In the genomic region with DNA sequence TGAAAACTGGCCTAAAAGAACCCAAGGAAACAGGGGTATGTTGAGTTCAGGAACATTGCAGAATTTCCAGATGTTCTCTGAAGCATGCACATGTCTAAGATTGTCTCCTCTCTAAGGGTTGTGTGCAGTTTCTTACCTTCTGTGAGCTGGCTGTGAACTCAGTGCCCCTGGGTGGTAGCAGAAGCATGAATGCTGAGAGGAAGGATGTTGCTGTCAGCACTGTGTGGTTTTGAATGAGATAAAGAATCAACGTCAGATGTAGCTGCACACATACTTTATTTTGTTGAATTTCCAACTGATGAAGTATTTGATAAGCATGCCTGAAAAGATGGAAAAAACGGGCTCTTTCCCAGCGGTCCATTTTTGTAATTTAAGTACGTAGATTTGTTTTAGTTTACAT, we compare ENCODE assay signal across 10 cellular contexts. TPM values are rescaled to one million over a fixed set of nuclear protein-coding genes. Genes with fewer than 3 reads are reported as not detected.
DNase-seq lines count a peak whose midpoint lies in the region; ATAC-seq and TF ChIP-seq lines count a peak whose summit lies in the region.
"Had no signal": no experiment of that assay in that cellular context is flagged by ENCODE, and none has a peak within 500 bp of the region (broad histone marks: within the 10 kb centered on the region; RNA-seq: fewer than 3 reads in every experiment).

No MANE protein-coding gene starts in this region.

- H3K4me3 ChIP-seq in right atrium auricular region: no peak overlapping the region
- no peak overlapping the region for H3K4me3 ChIP-seq in smooth muscle cell

- intact Hi-C loops in Right ventricle myocardium superior (cut with DNase I): no loop called here

- ATAC-seq in Right ventricle myocardium superior (ENCODE audit: poor library complexity): peak; percentile 41
- ATAC-seq in stimulated activated naive CD8-positive, alpha-beta T cell treated with anti-CD3 and anti-CD28 coated beads, Interleukin-15, Interleukin-2, amounts not matched to agents 100 U/mL and 50 U/mL, for 24 hours: peak; percentile 37
- no peak for ATAC-seq in HG03439 (IDR thresholded peaks at IDR 0.05; ENCODE audit: unreplicated experiment)

- TF ChIP-seq CTCF in right atrium auricular region (IDR thresholded peaks at IDR 0.05) (no peak), smooth muscle cell (IDR thresholded peaks at IDR 0.05; ENCODE audit: borderline replicate concordance, insufficient read depth, poor library complexity, severe bottlenecking) (no peak)

- H3K9me3 ChIP-seq in right atrium auricular region: no peaks in the 10 kb centered on the region
- H3K9me3 ChIP-seq in smooth muscle cell (replicated peaks; ENCODE audit: low read depth): no peaks in the 10 kb centered on the region

- no peaks in the 10 kb centered on the region for H3K27me3 ChIP-seq in right atrium auricular region
- H3K27me3 ChIP-seq in smooth muscle cell (ENCODE audit: low read depth): no peaks in the 10 kb centered on the region

- DNase-seq in Right ventricle myocardium superior (no peak), right atrium auricular region (ENCODE audit: low spot score) (no peak), dermis microvascular lymphatic vessel endothelial cell (ENCODE audit: low read depth in 2 of 2) (peak; percentile 92 to 94), smooth muscle cell (lab: John Stamatoyannopoulos, UW; ENCODE audit: unreplicated experiment) (no peak), AG08395 (ENCODE audit: low spot score) (no peak)
- peak; percentile 12 to 37 for DNase-seq in activated CD4-positive, alpha-beta T cell treated with anti-CD3 and anti-CD28 coated beads for 4 hours
- no peak for DNase-seq in stimulated activated naive CD8-positive, alpha-beta T cell treated with anti-CD3 and anti-CD28 coated beads, Interleukin-15, Interleukin-2, amounts not matched to agents 100 U/mL and 50 U/mL, for 24 hours
- DNase-seq: kidney glomerular epithelial cell had no signal

- H3K9ac ChIP-seq in smooth muscle cell (ENCODE audit: low read depth): no peak overlapping the region

- H3K4me1 ChIP-seq in right atrium auricular region (peaks cover 0 to 17% of the 10 kb centered on the region in 2 donors), smooth muscle cell (ENCODE audit: low read depth) (no peaks in the 10 kb centered on the region)

- 68% methylated on average over 4 of the region's 4 CpGs for WGBS in smooth muscle cell (ENCODE audit: low lambda C conversion rate)

- no peaks in the 10 kb centered on the region for H3K79me2 ChIP-seq in smooth muscle cell (ENCODE audit: low read depth)

- H3F3A ChIP-seq in smooth muscle cell (ENCODE audit: low read depth): no peaks in the 10 kb centered on the region

- H4K20me1 ChIP-seq in smooth muscle cell (ENCODE audit: low read depth): no peaks in the 10 kb centered on the region

- H3K36me3 ChIP-seq in right atrium auricular region (no peaks in the 10 kb centered on the region), smooth muscle cell (ENCODE audit: low read depth) (no peaks in the 10 kb centered on the region)

- H3K4me2 ChIP-seq in smooth muscle cell: no peak overlapping the region

- H3K27ac ChIP-seq in right atrium auricular region (no peak overlapping the region), smooth muscle cell (ENCODE audit: low read depth) (no peak overlapping the region)

- H2AFZ ChIP-seq in smooth muscle cell (ENCODE audit: low read depth): no peak overlapping the region

RNA-seq across cellular contexts. Expression of gene CD38, which starts 23.8 kb away (rescaled TPM):
- total RNA-seq in Right ventricle myocardium superior (2.5 TPM), right atrium auricular region (1 to 10 TPM; 3.1 to 4.9 TPM), dermis microvascular lymphatic vessel endothelial cell (3.6 and 44.6 TPM in 2 replicates), smooth muscle cell (not detected in 2 replicates)
- not detected in 2 replicates for polyA plus RNA-seq in smooth muscle cell
- polyA plus RNA-seq: BJ had no signal

RNA-seq across cellular contexts. Expression of gene BST1, which starts 51.5 kb away (rescaled TPM):
- total RNA-seq in Right ventricle myocardium superior (2.6 TPM), right atrium auricular region (10 to 100 TPM in 1 of 2 donors, 1 to 10 TPM in 1; 9.5 to 10.2 TPM), dermis microvascular lymphatic vessel endothelial cell (35.6 and 88.1 TPM in 2 replicates), smooth muscle cell (4.8 and 5.2 TPM in 2 replicates)
- polyA plus RNA-seq in smooth muscle cell: 5.2 and 9.6 TPM in 2 replicates

Comparison
In these comparisons a context has a peak if more than half of its experiments do, and no peak if none do; other contexts are left out.
1. DNase-seq: peak in activated CD4-positive, alpha-beta T cell treated with anti-CD3 and anti-CD28 coated beads for 4 hours (2 of 2) and dermis microvascular lymphatic vessel endothelial cell (2 of 2); none in Right ventricle myocardium superior (single experiment), right atrium auricular region (single experiment), stimulated activated naive CD8-positive, alpha-beta T cell treated with anti-CD3 and anti-CD28 coated beads, Interleukin-15, Interleukin-2, amounts not matched to agents 100 U/mL and 50 U/mL, for 24 hours (single experiment), smooth muscle cell (single experiment) and AG08395 (single experiment).